Comparison of ENCODE assay signal across 10 cellular contexts in genomic region chr18:22838639-22839487, GRCh38.
A peak's percentile ranks its signal among the peaks of the same experiment; 100 is the strongest.
DNase-seq lines count a peak whose midpoint lies in the region; ATAC-seq lines count a peak whose summit lies in the region.
"Had no signal": no experiment of that assay in that cellular context is flagged by ENCODE, and none has a peak within 500 bp of the region (broad histone marks: within the 10 kb centered on the region; RNA-seq: fewer than 3 reads in every experiment).

No MANE protein-coding gene starts in this region.

- no peaks in the 10 kb centered on the region for H3K36me3 ChIP-seq in mesendoderm (ENCODE audit: control insufficient read depth, insufficient read depth, low read length)

- no peak overlapping the region for H3K4me2 ChIP-seq in mesendoderm (ENCODE audit: low read length)

- H2BK120ac ChIP-seq in mesendoderm (ENCODE audit: low read depth, low read length): no peak overlapping the region

- no peak overlapping the region for H2BK5ac ChIP-seq in mesendoderm (ENCODE audit: low read length)

- H3K79me2 ChIP-seq in mesendoderm (ENCODE audit: control insufficient read depth, insufficient read depth, low read length): no peaks in the 10 kb centered on the region

- H3K56ac ChIP-seq in mesendoderm (ENCODE audit: low read length): no peak overlapping the region

- H3K79me1 ChIP-seq in mesendoderm (ENCODE audit: low read length): no peaks in the 10 kb centered on the region

- H3K27me3 ChIP-seq in mesendoderm (ENCODE audit: insufficient read depth, low read length, poor library complexity): no peaks in the 10 kb centered on the region

- no peak overlapping the region for H3K4ac ChIP-seq in mesendoderm (ENCODE audit: low read depth, low read length)

- peak; percentile 71 for ATAC-seq in GM21576 (IDR thresholded peaks at IDR 0.05; ENCODE audit: unreplicated experiment)
- peak; percentile 65 for ATAC-seq in HG03565 (IDR thresholded peaks at IDR 0.05; ENCODE audit: unreplicated experiment)
- ATAC-seq in left cardiac atrium: no peak
- ATAC-seq: T-helper 17 cell had no signal

- H3K4me1 ChIP-seq in mesendoderm (ENCODE audit: control insufficient read depth, low read depth, low read length): peaks cover 5% of the 10 kb centered on the region

- no peak overlapping the region for H3K4me3 ChIP-seq in mesendoderm (ENCODE audit: low read length)

- DNase-seq in activated CD4-positive, alpha-beta T cell treated with anti-CD3 and anti-CD28 coated beads for 48 hours: peak; percentile 15
- DNase-seq in activated CD4-positive, alpha-beta T cell treated with anti-CD3 and anti-CD28 coated beads for 4 hours: no peak
- peak; percentile 54 for DNase-seq in mesendoderm
- no peak for DNase-seq in left cardiac atrium
- DNase-seq in kidney tubule cell (ENCODE audit: low spot score): no peak
- no peak for DNase-seq in DMS53 (lab: John Stamatoyannopoulos, UW)
- DNase-seq: NCI-H524 treated with DMSO at 0.1 percent for 48 hours, T-helper 17 cell had no signal

- no peak overlapping the region for H4K5ac ChIP-seq in mesendoderm (ENCODE audit: low read length)

- WGBS in mesendoderm (ENCODE audit: extremely low coverage, insufficient coverage, low lambda C conversion rate): no CpG with 5 or more reads among the region's 7 CpGs

- no peak overlapping the region for H4K8ac ChIP-seq in mesendoderm (ENCODE audit: low read depth, low read length)

- peak overlapping the region; percentile 51 for H3K18ac ChIP-seq in mesendoderm (ENCODE audit: low read length)

- H3K23ac ChIP-seq in mesendoderm (ENCODE audit: low read length): no peak overlapping the region

- no peak overlapping the region for H3K9ac ChIP-seq in mesendoderm (ENCODE audit: low read length)

- no peak overlapping the region for H2BK15ac ChIP-seq in mesendoderm (replicated peaks; ENCODE audit: low read depth)

- H2AK5ac ChIP-seq in mesendoderm (ENCODE audit: low read length): no peak overlapping the region

- intact Hi-C loops in left cardiac atrium (cut with DNase I): no loop called here

- H3K27ac ChIP-seq in mesendoderm (ENCODE audit: low read depth, low read length): no peak overlapping the region

Comparison
In these comparisons a context has a peak if more than half of its experiments do, and no peak if none do; other contexts are left out.
1. DNase-seq: peak in activated CD4-positive, alpha-beta T cell treated with anti-CD3 and anti-CD28 coated beads for 48 hours (single experiment) and mesendoderm (single experiment); none in activated CD4-positive, alpha-beta T cell treated with anti-CD3 and anti-CD28 coated beads for 4 hours (0 of 2), left cardiac atrium (single experiment), kidney tubule cell (single experiment) and DMS53 (single experiment).
2. ATAC-seq: peak in GM21576 (single experiment) and HG03565 (single experiment); none in left cardiac atrium (0 of 2).